ENCODE assay signal across 8 cellular contexts in genomic region chr1:231334079-231334666, GRCh38. TPM values are rescaled to one million over a fixed set of nuclear protein-coding genes. Genes with fewer than 3 reads are reported as not detected.
DNase-seq lines count a peak whose midpoint lies in the region; ATAC-seq and TF ChIP-seq lines count a peak whose summit lies in the region.

No MANE protein-coding gene starts in this region.

- no peaks in the 10 kb centered on the region for H3K36me3 ChIP-seq in CD8-positive, alpha-beta T cell (ENCODE audit: insufficient read depth, low read length)
- H3K36me3 ChIP-seq in WERI-Rb-1 (peaks cover 30% of the 10 kb centered on the region), mucosa of descending colon (ENCODE audit: low read depth) (no peaks in the 10 kb centered on the region)

- POLR2A ChIA-PET in CD8-positive, alpha-beta T cell (lab: Charles Lee): no interaction called here

- H3K27ac Mint-ChIP-seq in CD8-positive, alpha-beta T cell: no peak overlapping the region
- peak overlapping the region in 1 of 6 donors; percentile 56 for H3K27ac Mint-ChIP-seq in naive B cell

- peaks cover 51% of the 10 kb centered on the region for H3K4me1 ChIP-seq in CD8-positive, alpha-beta T cell (ENCODE audit: insufficient read depth, low read length)
- peaks cover 37% of the 10 kb centered on the region for H3K4me1 ChIP-seq in mucosa of descending colon (ENCODE audit: low read depth)

- peaks cover 12% of the 10 kb centered on the region for H3K9me3 Mint-ChIP-seq in CD8-positive, alpha-beta T cell
- H3K9me3 Mint-ChIP-seq in naive B cell: no peaks in the 10 kb centered on the region

- H3K27ac ChIP-seq in CD8-positive, alpha-beta T cell (ENCODE audit: low read depth, low read length): no peak overlapping the region
- H3K27ac ChIP-seq in WERI-Rb-1: no peak overlapping the region

- H3K9me3 ChIP-seq in CD8-positive, alpha-beta T cell (ENCODE audit: low read length): no peaks in the 10 kb centered on the region
- no peaks in the 10 kb centered on the region for H3K9me3 ChIP-seq in WERI-Rb-1 (ENCODE audit: severe bottlenecking)
- no peaks in the 10 kb centered on the region for H3K9me3 ChIP-seq in mucosa of descending colon

- H3K4me3 Mint-ChIP-seq in CD8-positive, alpha-beta T cell: peak overlapping the region; percentile 58
- H3K4me3 Mint-ChIP-seq in naive B cell: peak overlapping the region in 7 of 8 donors; percentile 65 to 99 (median 94)

- DNase-seq in CD8-positive, alpha-beta T cell: no peak
- no peak for DNase-seq in astrocyte of the cerebellum (ENCODE audit: low read depth)
- DNase-seq in naive B cell: no peak
- DNase-seq in WERI-Rb-1: no peak
- no peak for DNase-seq in NCI-H345 (lab: John Stamatoyannopoulos, UW)
- DNase-seq in mucosa of descending colon: no peak

- peaks cover 62% of the 10 kb centered on the region for H3K4me1 Mint-ChIP-seq in CD8-positive, alpha-beta T cell (ENCODE audit: low read depth)
- H3K4me1 Mint-ChIP-seq in naive B cell: peaks cover 39 to 68% (median 51%) of the 10 kb centered on the region in 3 donors

- no peak for TF ChIP-seq CTCF in CD8-positive, alpha-beta T cell (IDR thresholded peaks at IDR 0.05)
- TF ChIP-seq CTCF in astrocyte of the cerebellum (IDR thresholded peaks at IDR 0.05; ENCODE audit: low read depth, low read length, missing control alignments): no peak
- no peak for TF ChIP-seq CTCF in WERI-Rb-1 (IDR thresholded peaks at IDR 0.05; ENCODE audit: low read depth, low read length)
- TF ChIP-seq CTCF in mucosa of descending colon (IDR thresholded peaks at IDR 0.05): no peak

- intact Hi-C loops in CD8-positive, alpha-beta T cell (cut with DNase I, micrococcal nuclease): loop anchor here in 1 of 2 experiments (10.0 kb wide), 1 partner anchor 1269 kb away; the partner anchor contains the start of gene GALNT2
- intact Hi-C loops in mucosa of descending colon (cut with DNase I, micrococcal nuclease): no loop called here

- no peaks in the 10 kb centered on the region for H3K27me3 Mint-ChIP-seq in CD8-positive, alpha-beta T cell (ENCODE audit: low read depth)
- no peaks in the 10 kb centered on the region for H3K27me3 Mint-ChIP-seq in naive B cell

- CTCF ChIA-PET in CD8-positive, alpha-beta T cell (lab: Charles Lee): interaction anchor here (0.6 to 1.5 kb wide), 3 partner anchors 23 to 470 kb away, joined by 3 to 4 read pairs (median 3); no protein-coding TSS in a partner anchor

- peaks cover 49% of the 10 kb centered on the region for H3K36me3 Mint-ChIP-seq in CD8-positive, alpha-beta T cell
- H3K36me3 Mint-ChIP-seq in naive B cell: peaks cover 5 to 8% of the 10 kb centered on the region in 2 donors

- ATAC-seq in CD8-positive, alpha-beta T cell: no peak
- peak; percentile 30 for ATAC-seq in HG02610 (IDR thresholded peaks at IDR 0.05; ENCODE audit: unreplicated experiment)
- no peak for ATAC-seq in naive B cell (ENCODE audit: low read depth in 2 of 2)
- ATAC-seq in HG02840 (IDR thresholded peaks at IDR 0.05; ENCODE audit: low FRiP score, unreplicated experiment): no peak
- ATAC-seq in mucosa of descending colon: no peak

- in situ Hi-C loops in astrocyte of the cerebellum (cut with HindIII; ENCODE audit: low sequenced_read_pairs): no loop called here

- H3K4me3 ChIP-seq in CD8-positive, alpha-beta T cell (ENCODE audit: low read depth, low read length): no peak overlapping the region
- peak overlapping the region; percentile 78 for H3K4me3 ChIP-seq in astrocyte of the cerebellum (ENCODE audit: low read depth, low read length)
- no peak overlapping the region for H3K4me3 ChIP-seq in WERI-Rb-1 (ENCODE audit: low read depth, low read length)
- H3K4me3 ChIP-seq in mucosa of descending colon: no peak overlapping the region

- no peaks in the 10 kb centered on the region for H3K27me3 ChIP-seq in CD8-positive, alpha-beta T cell (ENCODE audit: insufficient read depth, low read length)
- no peaks in the 10 kb centered on the region for H3K27me3 ChIP-seq in WERI-Rb-1 (ENCODE audit: insufficient read depth, low read depth, severe bottlenecking)

RNA-seq across cellular contexts. Expression of gene EXOC8, which starts 3.5 kb away (rescaled TPM):
- total RNA-seq in CD8-positive, alpha-beta T cell: 10 to 100 TPM; 28.8 to 28.9 TPM
- polyA plus RNA-seq in naive B cell (ENCODE audit: low read depth in 6 of 6): 1 to 10 TPM; 3.2 to 6.0 (median 4.5) TPM
- total RNA-seq in mucosa of descending colon: 10 to 100 TPM; 14.5 to 18.4 (median 14.5) TPM

RNA-seq across cellular contexts. Expression of gene SPRTN, which starts 3.9 kb away (rescaled TPM):
- total RNA-seq in CD8-positive, alpha-beta T cell: 10 to 100 TPM; 30.1 to 31.8 TPM
- 10 to 100 TPM; 15.6 to 24.7 (median 19.3) TPM for polyA plus RNA-seq in naive B cell (ENCODE audit: low read depth in 6 of 6)
- 10 to 100 TPM; 10.7 to 13.1 (median 11.5) TPM for total RNA-seq in mucosa of descending colon
